In genomic region chr15:101325263-101326025, GRCh38 we compare ENCODE assay signal across 19 cellular contexts.
"Had no signal": no experiment of that assay in that cellular context is flagged by ENCODE, and none has a peak within 500 bp of the region (broad histone marks: within the 10 kb centered on the region; RNA-seq: fewer than 3 reads in every experiment).

No MANE protein-coding gene starts in this region.

- H3K9me3 ChIP-seq: mucosa of descending colon, prostate gland, thoracic aorta, upper lobe of left lung had no signal

- DNase-seq: activated CD4-positive, alpha-beta T cell treated with anti-CD3 and anti-CD28 coated beads for 1 hour; activated CD4-positive, alpha-beta T cell treated with anti-CD3 and anti-CD28 coated beads, Interleukin-2, amount 50 U/mL, for 1 hour; activated T-cell treated with anti-CD3 and anti-CD28 coated beads, Interleukin-2, amount 50 U/mL, for 1 hour; aorta; dermis blood vessel endothelial cell; effector CD8-positive, alpha-beta T cell; foreskin melanocyte; glutamatergic neuron; hippocampal formation; mesendoderm; mucosa of descending colon; naive B cell; T-helper 1 cell; upper lobe of left lung; WERI-Rb-1 had no signal

- H3K4me1 ChIP-seq: prostate gland had no signal

- H3K27ac ChIP-seq: prostate gland, thoracic aorta, upper lobe of left lung, WERI-Rb-1 had no signal

- H3K36me3 ChIP-seq: prostate gland, thoracic aorta, upper lobe of left lung, WERI-Rb-1 had no signal

- H3K4me3 ChIP-seq: mucosa of descending colon, prostate gland, thoracic aorta, upper lobe of left lung had no signal

- ATAC-seq: activated naive CD4-positive, alpha-beta T cell treated with anti-CD3 and anti-CD28 coated beads, Interleukin-2, amount 50 U/mL, for 72 hours; stimulated activated memory B cell treated with anti-CD40 and anti-IgM and Interleukin-4, amounts not matched to agents 10 μg/mL and 1 μg/mL and 100 μg/mL, for 72 hours had no signal

- H3K27me3 ChIP-seq: upper lobe of left lung had no signal
